Comparison of ENCODE assay signal across 8 cellular contexts in the genomic region with DNA sequence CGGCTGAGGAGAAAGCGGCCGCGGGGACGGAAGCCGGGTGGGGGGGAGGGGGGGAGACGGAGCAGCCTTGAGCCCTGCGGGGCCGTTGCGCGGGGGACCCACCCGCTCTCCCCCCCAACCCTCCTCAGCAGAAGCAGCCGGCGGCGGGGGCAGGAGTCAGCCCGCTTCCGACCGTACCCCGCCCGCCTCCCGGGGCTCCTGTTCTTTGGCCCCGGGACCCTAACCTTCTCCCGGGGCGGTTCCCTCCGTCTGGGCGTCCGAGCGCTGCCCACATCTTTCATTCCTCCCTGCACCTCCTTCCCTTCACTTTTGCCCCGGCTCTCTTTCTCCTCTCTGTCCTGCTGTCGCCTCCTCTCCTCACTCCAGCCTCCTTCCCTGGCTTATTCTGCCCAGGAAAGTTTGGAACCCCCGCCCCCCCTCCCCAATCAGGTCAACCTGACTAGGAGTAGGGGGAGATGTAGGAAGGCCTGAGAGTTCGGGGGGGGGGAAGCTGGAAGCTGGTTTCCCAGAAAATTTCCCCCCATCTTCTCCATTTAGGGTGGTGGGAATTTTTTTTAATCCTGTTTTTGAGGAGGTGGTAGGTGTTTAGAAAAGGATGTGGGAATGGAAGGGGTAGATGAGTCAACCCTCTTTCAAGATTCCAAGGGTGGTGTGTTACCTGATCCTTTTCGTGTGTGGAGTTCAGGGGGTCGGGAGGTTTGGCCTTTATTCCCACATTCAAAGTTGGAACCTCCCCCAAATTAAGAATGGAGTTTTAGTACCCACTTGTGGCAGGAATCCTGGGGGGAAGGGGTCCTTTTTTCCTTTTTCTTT. TPM values are rescaled to one million over a fixed set of nuclear protein-coding genes. Genes with fewer than 3 reads are reported as not detected.
DNase-seq lines count a peak whose midpoint lies in the region; ATAC-seq, FAIRE-seq and TF ChIP-seq lines count a peak whose summit lies in the region.

No MANE protein-coding gene starts in this region.

- ATAC-seq in HG02588 (IDR thresholded peaks at IDR 0.05; ENCODE audit: unreplicated experiment) (peak; percentile 15), T-cell (replicated peaks in 1 of 4) (peak; percentile 6 to 40 (median 36)), heart left ventricle (peak in 2 of 4 donors; percentile 26 to 29)

- WGBS in heart left ventricle, 4 donors: 2 to 3% (median 2%) methylated on average over 22 to 34 of the region's 34 CpGs

- peaks cover 12% of the 10 kb centered on the region; the same call in 1 of the 2 replicates for H3K4me1 ChIP-seq in ES-I3 (ENCODE audit: insufficient read depth, low read length)
- peaks cover 6 to 53% (median 47%) of the 10 kb centered on the region in 12 donors for H3K4me1 ChIP-seq in heart left ventricle

- TF ChIP-seq POLR2A in heart left ventricle (IDR thresholded peaks at IDR 0.05) (no peak), H54 (IDR thresholded peaks at IDR 0.05; ENCODE audit: low read depth, low read length) (no peak)

- TF ChIP-seq CTCF in heart left ventricle (IDR thresholded peaks at IDR 0.05): no peak
- no peak for TF ChIP-seq CTCF in retinal pigment epithelial cell (conservative IDR thresholded peaks at IDR 0.05; ENCODE audit: low read depth, low read length)

- H3K9me3 ChIP-seq in ES-I3 (ENCODE audit: control insufficient read depth, insufficient read depth, low read length) (no peaks in the 10 kb centered on the region), heart left ventricle (no peaks in the 10 kb centered on the region)

- H3K27ac Mint-ChIP-seq in T-cell: peak overlapping the region; percentile 28 to 70

- DNase-seq in T-cell: no peak
- DNase-seq in heart left ventricle: no peak
- DNase-seq in retinal pigment epithelial cell (ENCODE audit: low read depth): no peak
- no peak for DNase-seq in H54 (ENCODE audit: insufficient read length, low spot score)
- DNase-seq in head of caudate nucleus: no peak
- DNase-seq in central memory CD4-positive, alpha-beta T cell: no peak

- CTCF ChIA-PET in T-cell (lab: Charles Lee): interaction anchor here (0.5 to 1.4 kb wide), 3 partner anchors 32 to 654 kb away, joined by 4 to 5 read pairs (median 4); partner anchors contain the start of gene TNFAIP1 (in 1 of the 2)

- H3K4me3 Mint-ChIP-seq in T-cell: peak overlapping the region; percentile 77 to 84 (median 81)

- H3K27me3 ChIP-seq in heart left ventricle: no peaks in the 10 kb centered on the region

- H3K4me3 ChIP-seq in heart left ventricle (peak overlapping the region; percentile 69 to 97 (median 89)), retinal pigment epithelial cell (ENCODE audit: low read length) (peak overlapping the region; percentile 82)

- no peak for FAIRE-seq in H54 (lab: Jason Lieb, UNC)

- H3K9me3 Mint-ChIP-seq in T-cell: no peaks in the 10 kb centered on the region

- POLR2A ChIA-PET in T-cell (lab: Charles Lee): interaction anchor here in 1 of 2 donors (0.5 to 0.7 kb wide), 3 partner anchors 18 to 315 kb away, joined by 3 to 5 read pairs (median 4); partner anchors contain the start of gene POLDIP2

- H3K4me1 Mint-ChIP-seq in T-cell: peaks cover 62 to 68% (median 66%) of the 10 kb centered on the region in 3 donors

- H3K27me3 Mint-ChIP-seq in T-cell: no peaks in the 10 kb centered on the region

- intact Hi-C loops in heart left ventricle (cut with DNase I) (loop anchor here in 6 of 10 donors (5.0 to 10.0 kb wide), 7 partner anchors 55 to 150 kb away; partner anchors contain the start of gene LYRM9 (in 4 of the 6)), head of caudate nucleus (cut with DNase I) (loop anchor here (5.0 kb wide), 1 partner anchor 150 kb away; the partner anchor contains the start of gene LYRM9)

- H3K27ac ChIP-seq in heart left ventricle: peak overlapping the region; percentile 91 to 97 (median 94)

- H3K36me3 ChIP-seq in ES-I3 (ENCODE audit: insufficient read depth, low read length) (0 out of 2 replicates have a peak, but pooled peaks cover 4% of the 10 kb centered on the region), heart left ventricle (no peaks in the 10 kb centered on the region)

- H3K9ac ChIP-seq in ES-I3 (ENCODE audit: low read depth, low read length): peak overlapping the region; percentile 69; the same call in 1 of the 2 replicates

- peaks cover 9% of the 10 kb centered on the region for H3K36me3 Mint-ChIP-seq in T-cell

RNA-seq across cellular contexts. Expression of gene NLK, which starts 0.4 kb away (rescaled TPM):
- 10 to 100 TPM; 12.7 to 16.6 (median 13.4) TPM for total RNA-seq in T-cell
- 10 to 100 TPM; 14.5 to 29.1 (median 21.5) TPM for total RNA-seq in heart left ventricle
- polyA plus RNA-seq in heart left ventricle: 1 to 10 TPM; 8.1 to 9.5 TPM
